Comparison of ENCODE assay signal across 21 cellular contexts in genomic region chr13:23766939-23767338, GRCh38.
"Had no signal": no experiment of that assay in that cellular context is flagged by ENCODE, and none has a peak within 500 bp of the region (broad histone marks: within the 10 kb centered on the region; RNA-seq: fewer than 3 reads in every experiment).

No MANE protein-coding gene starts in this region.

- H3K4me3 ChIP-seq: coronary artery, heart left ventricle, lower lobe of right lung, psoas muscle, spleen, stomach, thoracic aorta, transverse colon had no signal

- H3K27ac ChIP-seq: coronary artery, heart left ventricle, lower lobe of right lung, psoas muscle, spleen, stomach, thoracic aorta, transverse colon had no signal

- ATAC-seq: left lobe of liver; lower lobe of right lung; sciatic nerve; stimulated activated memory B cell treated with anti-CD40 and anti-IgM and Interleukin-4, amounts not matched to agents 10 μg/mL and 1 μg/mL and 100 μg/mL, for 72 hours had no signal

- H3K27me3 ChIP-seq: heart left ventricle, spleen, stomach, transverse colon had no signal

- H3K36me3 ChIP-seq: heart left ventricle, lower lobe of right lung, spleen, stomach, thoracic aorta, transverse colon had no signal

- H3K4me1 ChIP-seq: lower lobe of right lung, psoas muscle, spleen, transverse colon had no signal

- H3K9me3 ChIP-seq: heart left ventricle, lower lobe of right lung, psoas muscle, spleen, stomach, thoracic aorta, transverse colon had no signal

- DNase-seq: effector CD4-positive, alpha-beta T cell; endodermal cell; islet precursor cell; lower lobe of right lung; midbrain; naive B cell; psoas muscle; retina; spleen; stimulated activated CD4-positive, alpha-beta T cell treated with anti-CD3 and anti-CD28 coated beads, Interleukin-15, amount 100 ng/mL, for 24 hours; stimulated activated CD4-positive, alpha-beta T cell treated with anti-CD3 and anti-CD28 coated beads, Interleukin-1b, Interleukin-23, amount 100 ng/mL, for 48 hours; stimulated activated CD4-positive, alpha-beta T cell treated with anti-CD3 and anti-CD28 coated beads, Interleukin-4, amount 100 ng/mL, for 24 hours; stomach; substantia nigra; transverse colon had no signal
